Comparison of ENCODE assay signal across 8 cellular contexts in the genomic region with DNA sequence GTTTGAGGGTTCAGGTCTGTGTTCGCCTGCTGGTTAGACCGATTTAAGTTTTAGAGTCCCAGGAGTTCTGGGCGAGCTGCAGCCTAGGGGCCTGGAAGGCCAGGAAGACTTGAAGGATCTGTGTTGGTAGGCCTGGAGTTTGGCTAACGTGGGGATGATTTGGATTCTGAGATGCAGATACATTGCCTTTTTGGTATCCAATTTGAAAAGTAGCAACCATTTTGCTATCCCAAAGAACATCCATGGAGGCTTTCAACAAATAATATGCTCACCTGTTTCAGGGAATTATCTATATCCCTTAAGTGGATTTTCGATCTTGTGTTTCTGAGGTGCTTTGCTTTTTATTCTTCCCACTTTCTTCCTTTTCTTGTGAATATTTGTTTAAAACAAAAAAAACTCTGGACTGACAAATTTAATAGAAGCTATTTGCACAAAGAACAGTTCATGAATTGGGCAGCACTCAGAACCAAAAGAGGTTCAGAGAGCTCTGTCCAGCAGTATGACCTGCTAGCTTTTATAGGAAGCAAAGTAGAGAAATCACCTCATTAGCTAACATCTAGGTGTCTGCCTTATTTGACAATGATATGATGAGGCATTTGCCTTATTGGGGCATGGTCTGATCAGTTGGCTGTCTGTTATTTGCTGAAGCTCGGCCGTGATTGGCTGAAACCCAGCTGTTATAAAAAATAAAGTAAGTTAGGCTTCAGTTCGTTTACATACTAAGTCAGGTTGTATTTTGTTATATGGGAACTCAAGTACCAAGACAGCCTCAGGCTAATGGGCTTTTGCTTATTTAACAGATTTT. TPM values are rescaled to one million over a fixed set of nuclear protein-coding genes. Genes with fewer than 3 reads are reported as not detected.
DNase-seq lines count a peak whose midpoint lies in the region; ATAC-seq and TF ChIP-seq lines count a peak whose summit lies in the region.

No MANE protein-coding gene starts in this region.

- 63 to 65% methylated on average over 8 of the region's 8 CpGs for WGBS in aorta, 2 donors

- TF ChIP-seq CTCF in left ventricle myocardium inferior (IDR thresholded peaks at IDR 0.05; ENCODE audit: borderline replicate concordance) (no peak), astrocyte of the spinal cord (IDR thresholded peaks at IDR 0.05; ENCODE audit: low read depth, low read length) (no peak)

- H3K36me3 ChIP-seq in left ventricle myocardium inferior: peaks cover 33% of the 10 kb centered on the region
- no peaks in the 10 kb centered on the region for H3K36me3 ChIP-seq in aorta (ENCODE audit: control insufficient read depth in 1 of 2, insufficient read depth in 2 of 2, low read length in 1 of 2)

- in situ Hi-C loops in astrocyte of the spinal cord (cut with HindIII; ENCODE audit: low sequenced_read_pairs): no loop called here

- H3K9me3 ChIP-seq in left ventricle myocardium inferior (replicated peaks) (no peaks in the 10 kb centered on the region), aorta (ENCODE audit: control insufficient read depth, low read length) (no peaks in the 10 kb centered on the region)

- H3K4me3 ChIP-seq in left ventricle myocardium inferior: peak overlapping the region; percentile 97
- H3K4me3 ChIP-seq in astrocyte of the spinal cord (ENCODE audit: low read depth, low read length): peak overlapping the region; percentile 75
- H3K4me3 ChIP-seq in aorta (ENCODE audit: low read length in 2 of 2): peak overlapping the region; percentile 24 to 44

- intact Hi-C loops in left ventricle myocardium inferior (cut with micrococcal nuclease) (no loop called here), Right ventricle myocardium superior (cut with DNase I) (loop anchor here (5.0 kb wide), 1 partner anchor 72 kb away; no protein-coding TSS in a partner anchor), aorta (cut with DNase I) (loop anchor here in 1 of 2 donors (10.0 kb wide), 1 partner anchor 75 kb away; no protein-coding TSS in a partner anchor)

- peak overlapping the region; percentile 94 for H3K27ac ChIP-seq in left ventricle myocardium inferior (replicated peaks)
- peak overlapping the region in 1 of 2 donors; percentile 28 for H3K27ac ChIP-seq in aorta (ENCODE audit: low read depth in 1 of 2, low read length in 2 of 2)

- no peak for ATAC-seq in Right ventricle myocardium superior (ENCODE audit: poor library complexity)
- ATAC-seq in aorta (ENCODE audit: low FRiP score): no peak

- no peaks in the 10 kb centered on the region for H3K27me3 ChIP-seq in left ventricle myocardium inferior (ENCODE audit: low read depth)
- H3K27me3 ChIP-seq in aorta (ENCODE audit: control insufficient read depth in 1 of 2, insufficient read depth in 2 of 2, low read length in 1 of 2): no peaks in the 10 kb centered on the region

- peaks cover 54% of the 10 kb centered on the region for H3K4me1 ChIP-seq in left ventricle myocardium inferior
- H3K4me1 ChIP-seq in aorta (ENCODE audit: control insufficient read depth in 1 of 2, insufficient read depth in 2 of 2, low read length in 2 of 2): peaks cover 0 to 3% of the 10 kb centered on the region in 2 donors

- DNase-seq in left ventricle myocardium inferior: no peak
- DNase-seq in Right ventricle myocardium superior: no peak
- peak; percentile 5 for DNase-seq in astrocyte of the spinal cord (ENCODE audit: low read depth, low spot score)
- DNase-seq in lung microvascular endothelial cell (ENCODE audit: low read depth in 2 of 2): peak; percentile 16 to 18
- DNase-seq in aorta: no peak
- no peak for DNase-seq in COR-L47 (lab: John Stamatoyannopoulos, UW)
- no peak for DNase-seq in activated CD4-positive, alpha-beta T cell treated with anti-CD3 and anti-CD28 coated beads, Interleukin-2, amount 50 U/mL, for 1 hour
- DNase-seq in midbrain (lab: John Stamatoyannopoulos, UW): no peak

RNA-seq across cellular contexts. Expression of a gene that starts 0.7 kb away (rescaled TPM):
- total RNA-seq in left ventricle myocardium inferior: 7.1 TPM
- 6.9 TPM for total RNA-seq in Right ventricle myocardium superior
- 14.4 and 17.5 TPM in 2 replicates for total RNA-seq in lung microvascular endothelial cell
- 10 to 100 TPM; 24.7 to 33.4 TPM for total RNA-seq in aorta
- 10 to 100 TPM; 16.4 to 20.3 TPM for polyA plus RNA-seq in aorta

RNA-seq across cellular contexts. Expression of a gene that starts 9.4 kb away (rescaled TPM):
- total RNA-seq in left ventricle myocardium inferior (0.27 TPM), Right ventricle myocardium superior (0.19 TPM), lung microvascular endothelial cell (0.65 and 1.2 TPM in 2 replicates), aorta (under 1 TPM in 1 of 2 donors, not detected in 1; 0.57 TPM)
- polyA plus RNA-seq in aorta: not detected

RNA-seq across cellular contexts. Expression of a gene that starts 43.2 kb away (rescaled TPM):
- total RNA-seq in left ventricle myocardium inferior (not detected), Right ventricle myocardium superior (not detected), lung microvascular endothelial cell (0.22 TPM in 1 of 2 replicates, not detected in the other), aorta (under 1 TPM in 1 of 2 donors, not detected in 1; 0.36 TPM)
- not detected for polyA plus RNA-seq in aorta

RNA-seq across cellular contexts. Expression of a gene that starts 55.8 kb away (rescaled TPM):
- total RNA-seq in left ventricle myocardium inferior (85.5 TPM), Right ventricle myocardium superior (113 TPM), lung microvascular endothelial cell (not detected in 2 replicates), aorta (1 to 10 TPM in 1 of 2 donors, under 1 TPM in 1; 0.63 to 1.3 TPM)
- 1 to 10 TPM in 1 of 2 donors, under 1 TPM in 1; 0.13 to 3.5 TPM for polyA plus RNA-seq in aorta

Comparison
In these comparisons a context has a peak if more than half of its experiments do, and no peak if none do; other contexts are left out.
1. DNase-seq: peak in astrocyte of the spinal cord (single experiment) and lung microvascular endothelial cell (2 of 2); none in left ventricle myocardium inferior (single experiment), Right ventricle myocardium superior (single experiment), aorta (0 of 2), COR-L47 (single experiment), activated CD4-positive, alpha-beta T cell treated with anti-CD3 and anti-CD28 coated beads, Interleukin-2, amount 50 U/mL, for 1 hour (single experiment) and midbrain (single experiment).
2. H3K4me3 ChIP-seq: peak in every context shown above with its lines; median percentile 97 in left ventricle myocardium inferior; 75 in astrocyte of the spinal cord; 34 in aorta.